Comparison of ENCODE assay signal across 17 cellular contexts in the genomic region with DNA sequence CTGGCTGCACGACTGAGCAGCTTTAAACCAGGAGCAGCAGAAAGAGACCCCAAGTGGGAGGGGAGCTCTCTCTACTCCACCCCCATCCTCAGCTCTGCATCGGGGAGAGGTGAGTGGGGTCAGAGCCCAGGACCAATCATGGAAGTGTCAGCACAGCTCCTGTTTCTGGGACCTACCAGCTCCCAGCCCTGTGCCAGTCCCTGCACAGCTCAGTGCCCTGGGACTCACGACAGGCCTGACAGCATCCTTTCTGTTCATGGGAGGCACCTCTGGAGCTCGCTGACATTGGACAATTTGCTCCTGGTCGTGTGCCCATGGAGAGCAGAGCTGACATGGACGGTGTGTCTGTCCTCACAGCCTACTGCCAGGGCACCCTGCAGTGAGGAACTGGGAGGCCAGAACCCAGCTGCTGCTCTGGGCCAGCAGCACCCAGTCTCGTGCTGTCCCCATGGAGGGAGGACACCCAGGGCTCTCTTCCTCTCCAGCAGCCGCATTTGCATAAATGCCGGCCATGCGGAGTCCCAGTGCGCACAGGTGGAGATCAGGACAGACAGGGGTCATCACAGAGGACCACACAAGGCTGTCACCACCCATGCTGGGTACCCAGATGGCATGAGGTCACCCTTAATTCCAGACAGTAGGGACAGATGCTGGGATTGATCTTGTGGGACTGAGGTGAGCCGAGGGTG. TPM values are rescaled to one million over a fixed set of nuclear protein-coding genes. Genes with fewer than 3 reads are reported as not detected.
DNase-seq lines count a peak whose midpoint lies in the region; ATAC-seq, FAIRE-seq and TF ChIP-seq lines count a peak whose summit lies in the region.
"Had no signal": no experiment of that assay in that cellular context is flagged by ENCODE, and none has a peak within 500 bp of the region (broad histone marks: within the 10 kb centered on the region; RNA-seq: fewer than 3 reads in every experiment).

No MANE protein-coding gene starts in this region.

- no peak for FAIRE-seq in H54 (lab: Jason Lieb, UNC)

- TF ChIP-seq CTCF in CD4-positive, alpha-beta T cell (IDR thresholded peaks at IDR 0.05): no peak
- no peak for TF ChIP-seq CTCF in right lobe of liver (IDR thresholded peaks at IDR 0.05)

- POLR2A ChIA-PET in CD4-positive, alpha-beta T cell (lab: Charles Lee): interaction anchor here (1.1 to 4.4 kb wide), 6 partner anchors 12 to 177 kb away, joined by 3 to 26 read pairs (median 5); no protein-coding TSS in a partner anchor

- ATAC-seq in CD4-positive, alpha-beta T cell (ENCODE audit: poor library complexity): peak; percentile 1
- ATAC-seq in GM19351 (IDR thresholded peaks at IDR 0.05; ENCODE audit: unreplicated experiment): peak; percentile 47
- ATAC-seq in T-helper 17 cell: peak; percentile 8
- ATAC-seq in right lobe of liver: peak in 3 of 4 donors; percentile 18 to 41 (median 28)
- ATAC-seq in GM19467 (IDR thresholded peaks at IDR 0.05; ENCODE audit: unreplicated experiment): no peak
- no peak for ATAC-seq in HG02884 (IDR thresholded peaks at IDR 0.05; ENCODE audit: unreplicated experiment)

- no peaks in the 10 kb centered on the region for H3K4me1 ChIP-seq in right lobe of liver

- H3K27me3 Mint-ChIP-seq in CD4-positive, alpha-beta T cell: no peaks in the 10 kb centered on the region
- H3K27me3 Mint-ChIP-seq in T-helper 17 cell: no peaks in the 10 kb centered on the region
- H3K27me3 Mint-ChIP-seq: activated CD4-positive, alpha-beta T cell treated with anti-CD3 and anti-CD28 coated beads, Interleukin-2, amount 10 ng/mL, durations not matched to agents 7 days and 5 days; dendritic cell treated with granulocyte-macrophage colony-stimulating factor and Interleukin-4, amounts not matched to agents 40 ng/mL and 50 ng/mL, for 4 days had no signal

- no peaks in the 10 kb centered on the region for H3K9me3 Mint-ChIP-seq in CD4-positive, alpha-beta T cell
- H3K9me3 Mint-ChIP-seq: activated CD4-positive, alpha-beta T cell treated with anti-CD3 and anti-CD28 coated beads, Interleukin-2, amount 10 ng/mL, durations not matched to agents 7 days and 5 days; dendritic cell treated with granulocyte-macrophage colony-stimulating factor and Interleukin-4, amounts not matched to agents 40 ng/mL and 50 ng/mL, for 4 days had no signal

- peak overlapping the region; percentile 55 for H3K27ac ChIP-seq in CD4-positive, alpha-beta T cell (ENCODE audit: low read depth, low read length)
- no peak overlapping the region for H3K27ac ChIP-seq in right lobe of liver
- H3K27ac ChIP-seq: testis had no signal

- H3K4me3 ChIP-seq in right lobe of liver: no peak overlapping the region
- H3K4me3 ChIP-seq: testis had no signal

- no peak overlapping the region for H3K4me3 Mint-ChIP-seq in CD4-positive, alpha-beta T cell
- peak overlapping the region; percentile 66 for H3K4me3 Mint-ChIP-seq in T-helper 17 cell
- H3K4me3 Mint-ChIP-seq: activated CD4-positive, alpha-beta T cell treated with anti-CD3 and anti-CD28 coated beads, Interleukin-2, amount 10 ng/mL, durations not matched to agents 7 days and 5 days; dendritic cell treated with granulocyte-macrophage colony-stimulating factor and Interleukin-4, amounts not matched to agents 40 ng/mL and 50 ng/mL, for 4 days had no signal

- no peak for TF ChIP-seq POLR2A in right lobe of liver (IDR thresholded peaks at IDR 0.05)
- TF ChIP-seq POLR2A in H54 (IDR thresholded peaks at IDR 0.05; ENCODE audit: low read depth, low read length): no peak

- no peaks in the 10 kb centered on the region for H3K36me3 Mint-ChIP-seq in CD4-positive, alpha-beta T cell (ENCODE audit: low read depth)
- no peaks in the 10 kb centered on the region for H3K36me3 Mint-ChIP-seq in T-helper 17 cell (ENCODE audit: low read depth)

- DNase-seq in CD4-positive, alpha-beta T cell: peak in 1 of 10 experiments; percentile 3
- DNase-seq in T-helper 17 cell: no peak
- no peak for DNase-seq in right lobe of liver
- DNase-seq in H54 (ENCODE audit: insufficient read length, low spot score): no peak
- no peak for DNase-seq in DMS153 treated with DMSO at 0.1 percent for 48 hours (lab: John Stamatoyannopoulos, UW; ENCODE audit: unreplicated experiment)
- DNase-seq: amygdala, COR-L47, NCI-H1105 treated with DMSO at 0.1 percent for 48 hours, NCI-H82, testis had no signal

- H3K9me3 ChIP-seq in CD4-positive, alpha-beta T cell (ENCODE audit: control insufficient read depth, low read length): no peaks in the 10 kb centered on the region
- H3K9me3 ChIP-seq in T-helper 17 cell (ENCODE audit: control insufficient read depth, low read length, poor library complexity, severe bottlenecking) (no peaks in the 10 kb centered on the region), right lobe of liver (no peaks in the 10 kb centered on the region)
- H3K9me3 ChIP-seq: testis had no signal

- no peaks in the 10 kb centered on the region for H3K27me3 ChIP-seq in CD4-positive, alpha-beta T cell (ENCODE audit: control insufficient read depth, insufficient read depth, low read length)
- no peaks in the 10 kb centered on the region for H3K27me3 ChIP-seq in right lobe of liver
- H3K27me3 ChIP-seq: testis had no signal

- no CpG with 5 or more reads among the region's 12 CpGs for WGBS in right lobe of liver (ENCODE audit: insufficient coverage, low coverage, low lambda C conversion rate, missing lambda C conversion rate)

- peaks cover 10% of the 10 kb centered on the region for H3K4me1 Mint-ChIP-seq in CD4-positive, alpha-beta T cell (ENCODE audit: low read depth)
- peaks cover 32% of the 10 kb centered on the region for H3K4me1 Mint-ChIP-seq in T-helper 17 cell

- intact Hi-C loops in CD4-positive, alpha-beta T cell (cut with DNase I, micrococcal nuclease): loop anchor here (2.0 kb wide), 2 partner anchors 59 to 61 kb away; a partner anchor contains a TSS
- intact Hi-C loops in right lobe of liver (cut with DNase I): no loop called here

- CTCF ChIA-PET in CD4-positive, alpha-beta T cell (lab: Charles Lee): interaction anchor here (1.3 kb wide), 1 partner anchor 137 kb away, joined by 3 read pairs; no protein-coding TSS in a partner anchor

- H3K27ac Mint-ChIP-seq in CD4-positive, alpha-beta T cell: no peak overlapping the region
- H3K27ac Mint-ChIP-seq in T-helper 17 cell: peak overlapping the region; percentile 57
- H3K27ac Mint-ChIP-seq: activated CD4-positive, alpha-beta T cell treated with anti-CD3 and anti-CD28 coated beads, Interleukin-2, amount 10 ng/mL, durations not matched to agents 7 days and 5 days; dendritic cell treated with granulocyte-macrophage colony-stimulating factor and Interleukin-4, amounts not matched to agents 40 ng/mL and 50 ng/mL, for 4 days had no signal

- H3K36me3 ChIP-seq in right lobe of liver: no peaks in the 10 kb centered on the region

RNA-seq across cellular contexts. Expression of a gene that starts 45.9 kb away (rescaled TPM):
- total RNA-seq in CD4-positive, alpha-beta T cell: not detected
- total RNA-seq in T-helper 17 cell (not detected), right lobe of liver (under 1 TPM in 1 of 6 experiments, not detected in 5; 0.84 TPM)
- total RNA-seq: activated CD4-positive, alpha-beta T cell treated with anti-CD3 and anti-CD28 coated beads, Interleukin-2, amount 10 ng/mL, durations not matched to agents 7 days and 5 days; HT1080; SK-MEL-5 had no signal

Comparison
In these comparisons a context has a peak if more than half of its experiments do, and no peak if none do; other contexts are left out.
1. ATAC-seq: peak in CD4-positive, alpha-beta T cell (single experiment), GM19351 (single experiment), T-helper 17 cell (single experiment) and right lobe of liver (3 of 4); none in GM19467 (single experiment) and HG02884 (single experiment).
2. intact Hi-C loops: an anchor here in CD4-positive, alpha-beta T cell (2.0 kb wide); none called in right lobe of liver.